In the genomic region with DNA sequence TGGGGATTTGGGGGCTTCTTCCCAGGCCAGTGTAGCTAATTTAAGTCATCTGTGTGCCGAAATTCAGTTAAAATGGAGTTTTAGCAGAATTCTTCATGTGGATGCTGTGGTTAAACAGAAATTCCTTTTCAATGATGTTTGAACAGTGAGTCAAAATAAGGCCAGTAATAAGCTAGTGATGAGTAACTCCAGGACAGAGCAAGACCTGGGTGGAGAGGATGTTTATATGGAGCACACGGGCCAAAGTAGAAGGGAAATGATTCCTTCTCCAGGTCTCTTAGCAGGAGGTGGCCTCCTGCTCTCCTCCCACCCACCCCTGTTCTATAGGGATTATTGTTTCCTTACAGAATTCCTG, we compare ENCODE assay signal across 12 cellular contexts. TPM values are rescaled to one million over a fixed set of nuclear protein-coding genes. Genes with fewer than 3 reads are reported as not detected.
DNase-seq lines count a peak whose midpoint lies in the region; ATAC-seq, FAIRE-seq and TF ChIP-seq lines count a peak whose summit lies in the region.
"Had no signal": no experiment of that assay in that cellular context is flagged by ENCODE, and none has a peak within 500 bp of the region (broad histone marks: within the 10 kb centered on the region; RNA-seq: fewer than 3 reads in every experiment).

No MANE protein-coding gene starts in this region.

- H3K27me3 ChIP-seq in heart left ventricle (no peaks in the 10 kb centered on the region), breast epithelium (no peaks in the 10 kb centered on the region), HepG2 (ENCODE audit: control insufficient read depth in 1 of 2, insufficient read depth in 2 of 2, low read length in 2 of 2) (no peaks in the 10 kb centered on the region)

- H3K36me3 ChIP-seq in heart left ventricle (no peaks in the 10 kb centered on the region), breast epithelium (no peaks in the 10 kb centered on the region), HepG2 (replicated peaks in 1 of 2; ENCODE audit: control insufficient read depth in 1 of 2, insufficient read depth in 2 of 2, low read length in 2 of 2) (no peaks in the 10 kb centered on the region)

- TF ChIP-seq RAD21 in HepG2 (CRISPR knock-in tag; IDR thresholded peaks at IDR 0.05), result no peak

- POLR2A ChIA-PET in HepG2 (lab: Yijun Ruan, JAX), result interaction anchor here (0.6 kb wide), 1 partner anchor 599 kb away, joined by 3 read pairs; no protein-coding TSS in a partner anchor

- no peak overlapping the region for H3K4me2 ChIP-seq in HepG2 (ENCODE audit: low read depth, low read length)

- intact Hi-C loops in heart left ventricle (cut with DNase I) (loop anchor here in 1 of 10 donors (5.0 kb wide), 1 partner anchor 33 kb away; the partner anchor contains the start of gene UACA), Right ventricle myocardium inferior (cut with DNase I) (no loop called here), breast epithelium (cut with DNase I; ENCODE audit: low total_unique reads) (no loop called here), HepG2 (cut with micrococcal nuclease; ENCODE audit: unreplicated experiment) (no loop called here)

- H3K27ac ChIP-seq in heart left ventricle (peak overlapping the region in 11 of 12 donors; percentile 6 to 86 (median 65)), breast epithelium (peak overlapping the region; percentile 79 to 95), HepG2 (ENCODE audit: extremely low read length, insufficient read depth, low read length) (no peak overlapping the region)
- H3K27ac ChIP-seq: 22Rv1, SK-N-MC had no signal

- TF ChIP-seq EP300 in HepG2 (IDR thresholded peaks at IDR 0.05; ENCODE audit: low read depth in 2 of 2, low read length in 2 of 2) (no peak; a peak in 1 of 4 replicates), HepG2 (CRISPR knock-in tag; IDR thresholded peaks at IDR 0.05; ENCODE audit: borderline replicate concordance) (no peak)

- no peak overlapping the region for H3K4me3 ChIP-seq in heart left ventricle
- H3K4me3 ChIP-seq in breast epithelium, result peak overlapping the region in 1 of 3 donors; percentile 12
- H3K4me3 ChIP-seq in HepG2 (replicated peaks in 1 of 3; ENCODE audit: insufficient read depth in 1 of 3, low read depth in 2 of 3, low read length in 3 of 3), result no peak overlapping the region
- H3K4me3 ChIP-seq: SK-N-MC had no signal

- no peaks in the 10 kb centered on the region for H3K9me3 ChIP-seq in heart left ventricle
- no peaks in the 10 kb centered on the region for H3K9me3 ChIP-seq in breast epithelium
- H3K9me3 ChIP-seq in HepG2 (ENCODE audit: low read length), result no peaks in the 10 kb centered on the region

- ATAC-seq in heart left ventricle (peak; percentile 21 to 85 (median 72)), Right ventricle myocardium inferior (no peak), HepG2 (peak; percentile 65), HG03196 (IDR thresholded peaks at IDR 0.05; ENCODE audit: unreplicated experiment) (no peak)
- ATAC-seq: natural killer cell treated with Interleukin-12 subunit alpha and Interleukin-12 subunit beta and Interleukin-15 and Interleukin-18, amount 100 ng/mL, for 72 hours had no signal

- in situ Hi-C loops in HepG2 (cut with HindIII; ENCODE audit: extremely low pct_ligation_motif_present, low pct_unique_long_range_greater_than_20kb), result no loop called here

- BruUV-seq in HepG2 (replicated peaks; lab: Mats Ljungman, UMichigan), result no TSS peak

- no peak for FAIRE-seq in HepG2 (lab: Jason Lieb, UNC)
- FAIRE-seq in urothelium cell line (lab: Jason Lieb, UNC), result peak; percentile 35

- no peaks in the 10 kb centered on the region for H4K20me1 ChIP-seq in HepG2 (ENCODE audit: insufficient read depth, low read length)

- H2AFZ ChIP-seq in HepG2 (ENCODE audit: low read length), result no peak overlapping the region

- 54 to 69% (median 58%) methylated on average over 2 of the region's 2 CpGs for WGBS in heart left ventricle, 4 donors
- 5% methylated on average over 2 of the region's 2 CpGs for WGBS in HepG2 (ENCODE audit: low lambda C conversion rate)

- DNase-seq in heart left ventricle, result no peak
- DNase-seq in Right ventricle myocardium inferior (ENCODE audit: missing footprints), result no peak
- no peak for DNase-seq in breast epithelium (ENCODE audit: low spot score in 2 of 2)
- DNase-seq in HepG2 (ENCODE audit: low spot score), result peak; percentile 57
- DNase-seq in urothelium cell line (ENCODE audit: low spot score), result peak; percentile 92
- no peak for DNase-seq in activated CD4-positive, CD25-positive, alpha-beta regulatory T cell treated with anti-CD3 and anti-CD28 coated beads, Interleukin-2, amount 50 U/mL, for 72 hours
- no peak for DNase-seq in CD1c-positive myeloid dendritic cell (ENCODE audit: extremely low spot score)
- DNase-seq: activated T-cell treated with anti-CD3 and anti-CD28 coated beads, Interleukin-2, amount 50 U/mL, for 24 hours had no signal

- H3K79me2 ChIP-seq in HepG2 (ENCODE audit: insufficient read depth, low read length), result no peaks in the 10 kb centered on the region

- TF ChIP-seq CTCF in heart left ventricle (IDR thresholded peaks at IDR 0.05) (no peak), breast epithelium (IDR thresholded peaks at IDR 0.05) (no peak), HepG2 (CRISPR knock-in tag; IDR thresholded peaks at IDR 0.05) (no peak)

- H3K4me1 ChIP-seq in heart left ventricle (peaks cover 0 to 38% (median 10%) of the 10 kb centered on the region in 12 donors), breast epithelium (peaks cover 4 to 11% of the 10 kb centered on the region in 2 donors), HepG2 (ENCODE audit: insufficient read depth, low read length) (peaks cover 38% of the 10 kb centered on the region)

- CTCF ChIA-PET in HepG2 (lab: Yijun Ruan, JAX; ENCODE audit: low intra/inter-chr PET ratio, low total read pairs), result no interaction called here

- TF ChIP-seq POLR2A in heart left ventricle (IDR thresholded peaks at IDR 0.05) (no peak), breast epithelium (IDR thresholded peaks at IDR 0.05) (no peak), HepG2 (IDR thresholded peaks at IDR 0.05; ENCODE audit: insufficient read depth in 1 of 2, low read depth in 2 of 2, low read length in 2 of 2) (no peak)

- H3K9ac ChIP-seq in HepG2 (ENCODE audit: insufficient read depth, low read depth, low read length), result no peak overlapping the region

TF ChIP-seq in HepG2, 621 proteins besides CTCF, POLR2A, EP300 and RAD21 (continues in another document):
- no peak for TF ChIP-seq ZNF7 (CRISPR knock-in tag; IDR thresholded peaks at IDR 0.05)

RNA-seq across cellular contexts. Expression of gene UACA, which starts 31.9 kb away (rescaled TPM):
- total RNA-seq in heart left ventricle, result 10 to 100 TPM; 23.9 to 57.1 (median 51.2) TPM
- polyA plus RNA-seq in heart left ventricle, result 10 to 100 TPM; 10.7 to 41.4 TPM
- 25.8 TPM for total RNA-seq in Right ventricle myocardium inferior
- 100 to 1,000 TPM in 1 of 3 donors, 10 to 100 TPM in 2; 68.5 to 144 (median 71.7) TPM for total RNA-seq in breast epithelium
- total RNA-seq in HepG2 (2016; rRNA removed; fragmentation: Illumina TruSeq; extraction: Trizol), result 17.8 and 22.1 TPM in 2 replicates
- total RNA-seq in HepG2 (2016; cell fraction: cytosol; rRNA removed; fragmentation: Illumina TruSeq; extraction: Trizol; ENCODE audit: low read depth), result 14.4 and 18.1 TPM in 2 replicates
- total RNA-seq in HepG2 (2016; cell fraction: insoluble cytoplasmic fraction; rRNA removed; fragmentation: Illumina TruSeq; extraction: Trizol), result 19.7 and 21.3 TPM in 2 replicates
- 7.7 and 8.4 TPM in 2 replicates for total RNA-seq in HepG2 (2016; cell fraction: membrane; rRNA removed; fragmentation: Illumina TruSeq; extraction: Trizol)
- total RNA-seq in HepG2 (2016; cell fraction: nucleus; rRNA removed; fragmentation: Illumina TruSeq; extraction: Trizol), result 36.5 and 36.9 TPM in 2 replicates
- polyA plus RNA-seq in HepG2 (2011; rRNA removed), result 33.5 and 39.2 TPM in 2 replicates
- 12.5 and 15.3 TPM in 2 replicates for polyA plus RNA-seq in HepG2 (2011; cell fraction: cytosol; rRNA removed)
- 35.7 and 38.2 TPM in 2 replicates for polyA plus RNA-seq in HepG2 (2011; cell fraction: nucleus; rRNA removed)
- 27.2 and 36.9 TPM in 2 replicates for polyA plus RNA-seq in HepG2 (2012)
- 0.66 and 0.80 TPM in 2 replicates for polyA plus RNA-seq in HepG2 (2016; cell fraction: cytosol; fragmentation: Illumina TruSeq; extraction: Trizol; ENCODE audit: low read depth)
- 10.1 and 14.0 TPM in 2 replicates for polyA plus RNA-seq in HepG2 (2016; cell fraction: insoluble cytoplasmic fraction; fragmentation: Illumina TruSeq; extraction: Trizol; ENCODE audit: low read depth)
- polyA plus RNA-seq in HepG2 (2016; cell fraction: membrane; fragmentation: Illumina TruSeq; extraction: Trizol; ENCODE audit: low read depth), result 2.0 TPM in 2 replicates
- polyA plus RNA-seq in HepG2 (2016; cell fraction: nucleus; fragmentation: Illumina TruSeq; extraction: Trizol; ENCODE audit: insufficient read depth, low read depth), result 40.1 and 43.4 TPM in 2 replicates
- polyA minus RNA-seq in HepG2 (2011; rRNA and poly(A)+ RNA removed; ENCODE audit: low replicate concordance), result 60.8 and 71.4 TPM in 2 replicates
- polyA minus RNA-seq in HepG2 (2011; cell fraction: cytosol; rRNA and poly(A)+ RNA removed), result 20.9 and 27.9 TPM in 2 replicates
- 93.1 and 97.1 TPM in 2 replicates for polyA minus RNA-seq in HepG2 (2011; cell fraction: nucleus; rRNA and poly(A)+ RNA removed)

RNA-seq across cellular contexts. Expression of gene LARP6, which starts 58.7 kb away (rescaled TPM):
- total RNA-seq in heart left ventricle, result 10 to 100 TPM; 31.8 to 73.1 (median 45.0) TPM
- 10 to 100 TPM; 18.9 to 32.7 TPM for polyA plus RNA-seq in heart left ventricle
- total RNA-seq in Right ventricle myocardium inferior, result 55.7 TPM
- total RNA-seq in breast epithelium, result 10 to 100 TPM; 18.6 to 72.5 (median 40.0) TPM
- 2.9 and 3.0 TPM in 2 replicates for total RNA-seq in HepG2 (2016; rRNA removed; fragmentation: Illumina TruSeq; extraction: Trizol)
- 7.4 and 9.4 TPM in 2 replicates for total RNA-seq in HepG2 (2016; cell fraction: cytosol; rRNA removed; fragmentation: Illumina TruSeq; extraction: Trizol; ENCODE audit: low read depth)
- total RNA-seq in HepG2 (2016; cell fraction: insoluble cytoplasmic fraction; rRNA removed; fragmentation: Illumina TruSeq; extraction: Trizol), result 3.1 and 3.9 TPM in 2 replicates
- 5.3 and 6.4 TPM in 2 replicates for total RNA-seq in HepG2 (2016; cell fraction: membrane; rRNA removed; fragmentation: Illumina TruSeq; extraction: Trizol)
- 1.5 and 1.8 TPM in 2 replicates for total RNA-seq in HepG2 (2016; cell fraction: nucleus; rRNA removed; fragmentation: Illumina TruSeq; extraction: Trizol)
- polyA plus RNA-seq in HepG2 (2011; rRNA removed), result 8.2 and 9.7 TPM in 2 replicates
- 6.4 and 8.2 TPM in 2 replicates for polyA plus RNA-seq in HepG2 (2011; cell fraction: cytosol; rRNA removed)
- polyA plus RNA-seq in HepG2 (2011; cell fraction: nucleus; rRNA removed), result 4.1 and 4.2 TPM in 2 replicates
- 11.1 and 11.6 TPM in 2 replicates for polyA plus RNA-seq in HepG2 (2012)
- polyA plus RNA-seq in HepG2 (2016; cell fraction: cytosol; fragmentation: Illumina TruSeq; extraction: Trizol; ENCODE audit: low read depth), result 11.8 and 12.8 TPM in 2 replicates
- 3.1 and 3.3 TPM in 2 replicates for polyA plus RNA-seq in HepG2 (2016; cell fraction: insoluble cytoplasmic fraction; fragmentation: Illumina TruSeq; extraction: Trizol; ENCODE audit: low read depth)
- 6.5 and 8.6 TPM in 2 replicates for polyA plus RNA-seq in HepG2 (2016; cell fraction: membrane; fragmentation: Illumina TruSeq; extraction: Trizol; ENCODE audit: low read depth)
- 2.3 and 4.2 TPM in 2 replicates for polyA plus RNA-seq in HepG2 (2016; cell fraction: nucleus; fragmentation: Illumina TruSeq; extraction: Trizol; ENCODE audit: insufficient read depth, low read depth)
- polyA minus RNA-seq in HepG2 (2011; rRNA and poly(A)+ RNA removed; ENCODE audit: low replicate concordance), result 5.9 and 25.3 TPM in 2 replicates
- polyA minus RNA-seq in HepG2 (2011; cell fraction: cytosol; rRNA and poly(A)+ RNA removed), result 1.8 and 2.5 TPM in 2 replicates
- polyA minus RNA-seq in HepG2 (2011; cell fraction: nucleus; rRNA and poly(A)+ RNA removed), result 2.6 and 3.2 TPM in 2 replicates
- total RNA-seq: natural killer cell treated with Interleukin-12 subunit alpha and Interleukin-12 subunit beta and Interleukin-15 and Interleukin-18, amount 100 ng/mL, for 72 hours had no signal

Comparison
In these comparisons a context has a peak if more than half of its experiments do, and no peak if none do; other contexts are left out.
1. ATAC-seq: peak in heart left ventricle (4 of 4) and HepG2 (single experiment); none in Right ventricle myocardium inferior (single experiment) and HG03196 (single experiment).
2. DNase-seq: peak in HepG2 (single experiment) and urothelium cell line (single experiment); none in heart left ventricle (0 of 5), Right ventricle myocardium inferior (single experiment), breast epithelium (0 of 2), activated CD4-positive, CD25-positive, alpha-beta regulatory T cell treated with anti-CD3 and anti-CD28 coated beads, Interleukin-2, amount 50 U/mL, for 72 hours (single experiment) and CD1c-positive myeloid dendritic cell (single experiment).